ENCODE assay signal across 8 cellular contexts in genomic region chr17:17751996-17752821, GRCh38.
DNase-seq lines count a peak whose midpoint lies in the region; ATAC-seq lines count a peak whose summit lies in the region.

No MANE protein-coding gene starts in this region.

- peak; percentile 63 for ATAC-seq in GM21825 (IDR thresholded peaks at IDR 0.05; ENCODE audit: unreplicated experiment)

- H3K27ac ChIP-seq in KOPT-K1 (ENCODE audit: low read depth, low read length, poor library complexity, severe bottlenecking): peak overlapping the region; percentile 94

- no peaks in the 10 kb centered on the region for H3K9me3 ChIP-seq in KOPT-K1 (ENCODE audit: insufficient read depth, low read length, poor library complexity, severe bottlenecking)

- DNase-seq in ELF-1 (ENCODE audit: low read depth, low spot score): peak; percentile 97
- DNase-seq in SK-MEL-5 (ENCODE audit: low read depth, low spot score): peak; percentile 49
- peak; percentile 94 for DNase-seq in activated naive CD4-positive, alpha-beta T cell treated with anti-CD3 and anti-CD28 coated beads, Interleukin-2, amount 50 U/mL, for 16 hours
- peak; percentile 99 for DNase-seq in germinal center (ENCODE audit: low spot score)
- DNase-seq in nucleus accumbens (lab: John Stamatoyannopoulos, UW): peak; percentile 68 to 98 (median 93)
- peak; percentile 82 for DNase-seq in superior temporal gyrus (ENCODE audit: extremely low spot score)

- no peaks in the 10 kb centered on the region; the same call in 1 of the 2 replicates for H3K36me3 ChIP-seq in KOPT-K1 (ENCODE audit: insufficient read depth, low read length)

- in situ Hi-C loops in SK-MEL-5 (cut with HindIII; ENCODE audit: low pct_unique_long_range_greater_than_20kb, low sequenced_read_pairs): no loop called here

Comparison
In these comparisons a context has a peak if more than half of its experiments do, and no peak if none do; other contexts are left out.
1. Peak in every context shown above with its lines: DNase-seq, ATAC-seq and H3K27ac ChIP-seq.
2. DNase-seq: peak in every context shown above with its lines; median percentile 99 in germinal center; 97 in ELF-1; 94 in activated naive CD4-positive, alpha-beta T cell treated with anti-CD3 and anti-CD28 coated beads, Interleukin-2, amount 50 U/mL, for 16 hours; 93 in nucleus accumbens; 82 in superior temporal gyrus; 49 in SK-MEL-5.